2 cellular contexts compared by ENCODE assay signal in genomic region chr3:45347329-45348000, GRCh38.
TF ChIP-seq lines count a peak whose summit lies in the region.

No MANE protein-coding gene starts in this region.

TF ChIP-seq in IMR-90, 13 proteins besides CTCF, POLR2A, EP300 and RAD21:
- TF ChIP-seq NFE2L2 (IDR thresholded peaks at IDR 0.05; ENCODE audit: low read depth, low read length) (no peak), CHD1 (IDR thresholded peaks at IDR 0.05; ENCODE audit: low read depth, low read length) (no peak), SMC3 (IDR thresholded peaks at IDR 0.05; ENCODE audit: low read depth, low read length) (no peak), ELK1 (IDR thresholded peaks at IDR 0.05; ENCODE audit: borderline replicate concordance, low read depth, low read length) (no peak), MAFK (IDR thresholded peaks at IDR 0.05; ENCODE audit: low read depth, low read length) (no peak), CEBPB (IDR thresholded peaks at IDR 0.05; ENCODE audit: low read depth, low read length) (no peak), MXI1 (IDR thresholded peaks at IDR 0.05; ENCODE audit: borderline replicate concordance, low read depth, low read length) (no peak), RFX5 (IDR thresholded peaks at IDR 0.05; ENCODE audit: low read depth, low read length) (no peak), RCOR1 (IDR thresholded peaks at IDR 0.05; ENCODE audit: insufficient replicate concordance, low read length) (no peak), BHLHE40 (IDR thresholded peaks at IDR 0.05; ENCODE audit: low read depth, low read length) (no peak), MAZ (IDR thresholded peaks at IDR 0.05; ENCODE audit: borderline replicate concordance, low read depth, low read length) (no peak), FOS (IDR thresholded peaks at IDR 0.05; ENCODE audit: low read depth, low read length) (no peak), USF2 (IDR thresholded peaks at IDR 0.05; ENCODE audit: low read depth, low read length) (no peak)

TF ChIP-seq in H1, 55 proteins besides CTCF, POLR2A, EP300 and RAD21:
- TF ChIP-seq TAF7 (optimal IDR thresholded peaks at IDR 0.05; ENCODE audit: borderline replicate concordance, low read depth, low read length) (no peak), TBP (IDR thresholded peaks at IDR 0.05; ENCODE audit: low read depth, low read length) (no peak), USF2 (IDR thresholded peaks at IDR 0.05; ENCODE audit: low read length) (no peak), SUZ12 (IDR thresholded peaks at IDR 0.05; ENCODE audit: low read length) (no peak), SIRT6 (IDR thresholded peaks at IDR 0.05; ENCODE audit: low read length) (no peak), KDM4A (IDR thresholded peaks at IDR 0.05; ENCODE audit: low read depth, low read length, severe bottlenecking) (no peak), TCF12 (IDR thresholded peaks at IDR 0.05; ENCODE audit: low read depth, low read length) (no peak), BACH1 (IDR thresholded peaks at IDR 0.05; ENCODE audit: low read length) (no peak), NANOG (IDR thresholded peaks at IDR 0.05; ENCODE audit: insufficient read depth, low read depth, low read length, poor library complexity, severe bottlenecking) (no peak), SP2 (IDR thresholded peaks at IDR 0.05; ENCODE audit: low read length) (no peak), PHF8 (conservative IDR thresholded peaks at IDR 0.05; ENCODE audit: low read depth, low read length) (no peak), SAP30 (IDR thresholded peaks at IDR 0.05; ENCODE audit: insufficient read depth, insufficient replicate concordance, low read length) (no peak), SP4 (IDR thresholded peaks at IDR 0.05; ENCODE audit: low read length) (no peak), JUN (IDR thresholded peaks at IDR 0.05; ENCODE audit: low read depth, low read length) (no peak), KDM5A (IDR thresholded peaks at IDR 0.05; ENCODE audit: low read length) (no peak), KDM1A (IDR thresholded peaks at IDR 0.05; ENCODE audit: borderline replicate concordance, low read length) (no peak), ASH2L (IDR thresholded peaks at IDR 0.05; ENCODE audit: low read length) (no peak)
